ENCODE assay signal across 13 cellular contexts in genomic region chr3:46517016-46517770, GRCh38. TPM values are rescaled to one million over a fixed set of nuclear protein-coding genes. Genes with fewer than 3 reads are reported as not detected.
DNase-seq lines count a peak whose midpoint lies in the region; ATAC-seq, FAIRE-seq and TF ChIP-seq lines count a peak whose summit lies in the region.
"Had no signal": no experiment of that assay in that cellular context is flagged by ENCODE, and none has a peak within 500 bp of the region (broad histone marks: within the 10 kb centered on the region; RNA-seq: fewer than 3 reads in every experiment).

No MANE protein-coding gene starts in this region.

- H3K23ac ChIP-seq in IMR-90 (ENCODE audit: low read depth, low read length) = peak overlapping the region; percentile 84

- TF ChIP-seq POLR2A in IMR-90 (IDR thresholded peaks at IDR 0.05; ENCODE audit: low read depth, low read length) (no peak), K562 (conservative IDR thresholded peaks at IDR 0.05) (no peak)

- H2AFZ ChIP-seq in IMR-90 (replicated peaks; ENCODE audit: low read length, poor library complexity) = no peak overlapping the region
- H2AFZ ChIP-seq in K562 (ENCODE audit: low read depth, low read length) = peak overlapping the region; percentile 74; the same call in 1 of the 2 replicates
- no peak overlapping the region for H2AFZ ChIP-seq in keratinocyte (ENCODE audit: control insufficient read depth, low read length)

- TF ChIP-seq RAD21 in IMR-90 (IDR thresholded peaks at IDR 0.05; ENCODE audit: low read length) = no peak
- no peak for TF ChIP-seq RAD21 in K562 (CRISPR knock-in tag; conservative IDR thresholded peaks at IDR 0.05 in 1 of 2, IDR thresholded peaks at IDR 0.05 in 1 of 2)

- H3K79me1 ChIP-seq in IMR-90 (ENCODE audit: low read depth in 1 of 2, low read length in 2 of 2) = no peaks in the 10 kb centered on the region

- peak overlapping the region; percentile 97 for H2BK5ac ChIP-seq in IMR-90 (ENCODE audit: low read depth, low read length, poor library complexity, severe bottlenecking)

- BruUV-seq in IMR-90 (replicated peaks; lab: Mats Ljungman, UMichigan) = no TSS peak
- no TSS peak for BruUV-seq in K562 (replicated peaks; lab: Mats Ljungman, UMichigan)

- H4K20me1 ChIP-seq in IMR-90 (ENCODE audit: insufficient read depth, low read length) (no peaks in the 10 kb centered on the region), K562 (replicated peaks; ENCODE audit: control insufficient read depth, insufficient read depth, low read length) (no peaks in the 10 kb centered on the region), keratinocyte (ENCODE audit: control insufficient read depth, extremely low read depth, insufficient read depth, low read length) (no peaks in the 10 kb centered on the region)

- peak overlapping the region; percentile 97 for H2BK20ac ChIP-seq in IMR-90 (ENCODE audit: low read depth, low read length)

- H2BK15ac ChIP-seq in IMR-90 (ENCODE audit: low read depth, low read length) = peak overlapping the region; percentile 91

- peak overlapping the region; percentile 79 for H3K56ac ChIP-seq in IMR-90 (ENCODE audit: extremely low read depth, insufficient read depth, low read length)

- dilution Hi-C loops in IMR-90 (cut with HindIII; ENCODE audit: low sequenced_read_pairs, unreplicated experiment) (no loop called here), keratinocyte (cut with MboI; ENCODE audit: extremely low pct_ligation_motif_present, low sequenced_read_pairs) (no loop called here)

- H3K9me1 ChIP-seq in IMR-90 (ENCODE audit: insufficient read depth, low read length) = peaks cover 12% of the 10 kb centered on the region
- no peaks in the 10 kb centered on the region for H3K9me1 ChIP-seq in K562 (ENCODE audit: control insufficient read depth, insufficient read depth, low read length)
- H3K9me1 ChIP-seq in keratinocyte (ENCODE audit: control insufficient read depth, extremely low read depth, insufficient read depth, low read length) = no peaks in the 10 kb centered on the region

- peak; percentile 70 for DNase-seq in AG09309 (ENCODE audit: low read depth)
- DNase-seq in IMR-90 = peak; percentile 86
- DNase-seq in K562 (ENCODE audit: extremely low read depth in 1 of 4, low spot score in 3 of 4) = no peak
- DNase-seq in keratinocyte (ENCODE audit: low read depth, low spot score) = peak; percentile 79
- DNase-seq in anterior cingulate cortex (lab: John Stamatoyannopoulos, UW) = no peak
- no peak for DNase-seq in NCI-H146 treated with DMSO at 0.1 percent for 48 hours (lab: John Stamatoyannopoulos, UW; ENCODE audit: unreplicated experiment)
- no peak for DNase-seq in NCI-H2081 (lab: John Stamatoyannopoulos, UW)
- no peak for DNase-seq in iPS-NIHi11 (ENCODE audit: low spot score)
- DNase-seq: activated B cell treated with CpG ODN at 0.5 μM for 24 hours; activated naive CD4-positive, alpha-beta T cell; NCI-H2029; upper lobe of right lung had no signal

- intact Hi-C loops in IMR-90 (cut with micrococcal nuclease) = no loop called here
- intact Hi-C loops in K562 (cut with micrococcal nuclease) = no loop called here

- H2AK5ac ChIP-seq in IMR-90 (ENCODE audit: low read depth, low read length) = peak overlapping the region; percentile 93

- FAIRE-seq in K562 (lab: Jason Lieb, UNC) (no peak), keratinocyte (lab: Jason Lieb, UNC) (peak; percentile 94)

- peak overlapping the region; percentile 60 to 86; a peak in 3 of 4 replicates for H4K8ac ChIP-seq in IMR-90 (ENCODE audit: low read depth in 2 of 2, low read length in 2 of 2)

- peak overlapping the region; percentile 82; the same call in 1 of the 2 replicates for H3K14ac ChIP-seq in IMR-90 (replicated peaks; ENCODE audit: low read depth, low read length)

- POLR2A ChIA-PET in IMR-90 (lab: Charles Lee; ENCODE audit: unreplicated experiment) (interaction anchor here (0.8 kb wide), 1 partner anchor 34 kb away, joined by 5 read pairs; no protein-coding TSS in a partner anchor), K562 (lab: Yijun Ruan, JAX) (no interaction called here)

- H3K27me3 ChIP-seq in IMR-90 (ENCODE audit: control insufficient read depth, insufficient read depth, low read length) (no peaks in the 10 kb centered on the region), K562 (ENCODE audit: control insufficient read depth in 2 of 2, insufficient read depth in 2 of 2, low read length in 2 of 2) (no peaks in the 10 kb centered on the region), keratinocyte (ENCODE audit: control insufficient read depth, extremely low read depth, insufficient read depth, low read length) (no peaks in the 10 kb centered on the region)
- H3K27me3 ChIP-seq: upper lobe of right lung had no signal

- H3K4me3 ChIP-seq in AG09309 (ENCODE audit: control insufficient read depth, low read depth, low read length) = no peak overlapping the region
- H3K4me3 ChIP-seq in IMR-90 (ENCODE audit: insufficient read depth, low read depth, low read length) = no peak overlapping the region
- no peak overlapping the region for H3K4me3 ChIP-seq in K562
- no peak overlapping the region for H3K4me3 ChIP-seq in keratinocyte (ENCODE audit: control insufficient read depth in 2 of 3, extremely low read depth in 1 of 3, insufficient read depth in 2 of 3, low read depth in 1 of 3, low read length in 3 of 3)
- H3K4me3 ChIP-seq: upper lobe of right lung had no signal

- peak overlapping the region; percentile 97 for H2BK120ac ChIP-seq in IMR-90 (ENCODE audit: low read depth, low read length)

- ATAC-seq in IMR-90 (ENCODE audit: low read depth) (peak; percentile 87), K562 (no peak)
- ATAC-seq: upper lobe of right lung had no signal

- H4K5ac ChIP-seq in IMR-90 (ENCODE audit: low read depth, low read length) = peak overlapping the region; percentile 96; the same call in 1 of the 2 replicates

- H3K4me2 ChIP-seq in IMR-90 (ENCODE audit: low read depth, low read length) (no peak overlapping the region), K562 (ENCODE audit: insufficient read depth, low read length) (no peak overlapping the region), keratinocyte (ENCODE audit: control insufficient read depth, extremely low read depth, insufficient read depth, low read depth, low read length) (peak overlapping the region; percentile 46)

- no peak for TF ChIP-seq EP300 in K562 (IDR thresholded peaks at IDR 0.05; ENCODE audit: low read length)

- CTCF ChIA-PET in IMR-90 (lab: Yijun Ruan, JAX) (interaction anchor here (0.7 to 1.5 kb wide), 3 partner anchors 20 to 28 kb away, joined by 3 read pairs; no protein-coding TSS in a partner anchor), K562 (lab: Yijun Ruan, JAX; ENCODE audit: low intra/inter-chr PET ratio) (no interaction called here)

- H2AK9ac ChIP-seq in IMR-90 (replicated peaks; ENCODE audit: low read depth, low read length, poor library complexity) = no peak overlapping the region

- H3K4ac ChIP-seq in IMR-90 (ENCODE audit: low read depth, low read length) = peak overlapping the region; percentile 98

- in situ Hi-C loops in IMR-90 (cut with MboI; ENCODE audit: low sequenced_read_pairs) (no loop called here), K562 (cut with MboI) (no loop called here)

- no CpG with 5 or more reads among the region's 7 CpGs for WGBS in IMR-90 (ENCODE audit: extremely low coverage in 2 of 2, insufficient read length in 1 of 2), 2 experiments
- WGBS in K562 (ENCODE audit: insufficient coverage, low coverage, missing lambda C conversion rate) = 55% methylated on average over 7 of the region's 7 CpGs

- H3K27ac ChIP-seq in IMR-90 (ENCODE audit: insufficient read depth, low read length) (peak overlapping the region; percentile 59), K562 (ENCODE audit: extremely low read depth, low read depth, low read length) (no peak overlapping the region), keratinocyte (ENCODE audit: control insufficient read depth, insufficient read depth, low read length) (peak overlapping the region; percentile 80)
- H3K27ac ChIP-seq: C4-2B, upper lobe of right lung had no signal

- no peaks in the 10 kb centered on the region for H3K9me3 ChIP-seq in IMR-90 (ENCODE audit: control insufficient read depth, insufficient read depth, low read length)
- no peaks in the 10 kb centered on the region for H3K9me3 ChIP-seq in K562 (replicated peaks; ENCODE audit: control insufficient read depth, insufficient read depth, low read depth, low read length)
- H3K9me3 ChIP-seq in keratinocyte (ENCODE audit: control insufficient read depth, low read depth, low read length) = no peaks in the 10 kb centered on the region
- H3K9me3 ChIP-seq: upper lobe of right lung had no signal

- H3K18ac ChIP-seq in IMR-90 (ENCODE audit: low read depth, low read length) = peak overlapping the region; percentile 92; the same call in 1 of the 2 replicates

- no peak overlapping the region for H3K9ac ChIP-seq in IMR-90 (ENCODE audit: low read depth, low read length)
- H3K9ac ChIP-seq in K562 (ENCODE audit: insufficient read depth in 1 of 2, low read depth in 2 of 2, low read length in 2 of 2) = no peak overlapping the region
- peak overlapping the region; percentile 35 for H3K9ac ChIP-seq in keratinocyte (ENCODE audit: control insufficient read depth, extremely low read depth, insufficient read depth, low read length)

- 0 out of 2 replicates have a peak, but pooled peaks cover 2% of the 10 kb centered on the region for H3K36me3 ChIP-seq in IMR-90 (ENCODE audit: control insufficient read depth, insufficient read depth, low read length)
- H3K36me3 ChIP-seq in K562 (ENCODE audit: control insufficient read depth, insufficient read depth, low read length) = no peaks in the 10 kb centered on the region
- H3K36me3 ChIP-seq in keratinocyte (ENCODE audit: control insufficient read depth in 2 of 2, extremely low read depth in 1 of 2, insufficient read depth in 2 of 2, low read length in 2 of 2) = no peaks in the 10 kb centered on the region
- H3K36me3 ChIP-seq: upper lobe of right lung had no signal

- no peak for TF ChIP-seq CTCF in AG09309 (IDR thresholded peaks at IDR 0.05; ENCODE audit: control insufficient read depth, insufficient read depth, low read depth, low read length, missing control alignments)
- no peak for TF ChIP-seq CTCF in IMR-90 (conservative IDR thresholded peaks at IDR 0.05; ENCODE audit: low read depth, low read length)
- no peak for TF ChIP-seq CTCF in K562 (IDR thresholded peaks at IDR 0.05 in 2 of 3, conservative IDR thresholded peaks at IDR 0.05 in 1 of 3; ENCODE audit: insufficient read depth in 2 of 3, low read depth in 1 of 3, low read length in 3 of 3)
- TF ChIP-seq CTCF in keratinocyte (optimal IDR thresholded peaks at IDR 0.05 in 1 of 3, IDR thresholded peaks at IDR 0.05 in 1 of 3, conservative IDR thresholded peaks at IDR 0.05 in 1 of 3; ENCODE audit: extremely low read depth in 1 of 3, insufficient read depth in 2 of 3, low read length in 3 of 3) = no peak

- H4K91ac ChIP-seq in IMR-90 (ENCODE audit: insufficient read depth, low read depth, low read length) = peak overlapping the region; percentile 89

- peaks cover 7% of the 10 kb centered on the region for H3K4me1 ChIP-seq in IMR-90 (ENCODE audit: control insufficient read depth, insufficient read depth, low read length)
- peaks cover 6 to 26% of the 10 kb centered on the region in 2 experiments for H3K4me1 ChIP-seq in K562 (replicated peaks in 1 of 2; ENCODE audit: control insufficient read depth in 2 of 2, insufficient read depth in 2 of 2, low read length in 2 of 2)
- H3K4me1 ChIP-seq in keratinocyte (ENCODE audit: control insufficient read depth, extremely low read depth, insufficient read depth, low read length) = peaks cover 29% of the 10 kb centered on the region
- H3K4me1 ChIP-seq: upper lobe of right lung had no signal

- H3K79me2 ChIP-seq in K562 (ENCODE audit: control insufficient read depth, insufficient read depth, low read length) (no peaks in the 10 kb centered on the region), keratinocyte (ENCODE audit: control insufficient read depth, insufficient read depth, low read length) (no peaks in the 10 kb centered on the region)

RNA-seq across cellular contexts. Expression of gene RTP3, which starts 19.4 kb away (rescaled TPM):
- total RNA-seq in IMR-90 (2012; rRNA removed) (0.18 TPM in 1 of 2 replicates, not detected in the other), K562 (2014; rRNA removed) (not detected in 2 replicates), K562 (2014; rRNA removed; fragmentation: Illumina TruSeq; extraction: Trizol) (not detected in 2 replicates), K562 (2015; rRNA removed; fragmentation: Illumina TruSeq; extraction: Trizol) (not detected in 2 replicates), K562 (2021) (not detected in 2 replicates)
- polyA plus RNA-seq in IMR-90 (2012; rRNA removed) (0.10 and 0.26 TPM in 2 replicates), K562 (2011; rRNA removed) (not detected in 2 replicates), K562 (2014; fragmentation: Illumina TruSeq; extraction: Trizol) (not detected in 2 replicates), K562 (2014; fragmentation: Nextera tagmentation; extraction: Ambion mirVana) (not detected), K562 (2014; rRNA removed) (not detected in 2 replicates), keratinocyte (not detected in 3 replicates)
- 0.05 TPM in 1 of 2 replicates, not detected in the other for polyA plus RNA-seq in IMR-90 (2012; cell fraction: cytosol; rRNA removed)
- 0.08 TPM in 1 of 2 replicates, not detected in the other for polyA plus RNA-seq in IMR-90 (2012; cell fraction: nucleus; rRNA removed; ENCODE audit: low replicate concordance)
- not detected in 2 replicates for total RNA-seq in K562 (2011; cell fraction: chromatin; rRNA removed; ENCODE audit: low replicate concordance)
- total RNA-seq in K562 (2011; cell fraction: nucleolus; rRNA removed) = not detected in 2 replicates
- total RNA-seq in K562 (2011; cell fraction: nucleoplasm; rRNA removed) = not detected in 2 replicates
- polyA plus RNA-seq in K562 (2011; cell fraction: cytosol; rRNA removed) = 0.04 TPM in 1 of 2 replicates, not detected in the other
- not detected in 2 replicates for polyA plus RNA-seq in K562 (2011; cell fraction: nucleus; rRNA removed)
- polyA plus RNA-seq in K562 (2012) = 0.08 TPM in 1 of 2 replicates, not detected in the other
- not detected in 2 replicates for polyA minus RNA-seq in K562 (2011; rRNA and poly(A)+ RNA removed)
- polyA minus RNA-seq in K562 (2011; cell fraction: cytosol; rRNA and poly(A)+ RNA removed) = not detected in 2 replicates
- not detected in 2 replicates for polyA minus RNA-seq in K562 (2011; cell fraction: nucleus; rRNA and poly(A)+ RNA removed)
- polyA plus RNA-seq in keratinocyte (2011; ENCODE audit: low read depth) = not detected
- not detected in 2 replicates for polyA plus RNA-seq in keratinocyte (2011; cell fraction: cytosol; rRNA removed)
- not detected in 2 replicates for polyA plus RNA-seq in keratinocyte (2011; cell fraction: nucleus; rRNA removed)
- not detected in 2 replicates for polyA plus RNA-seq in keratinocyte (2012; ENCODE audit: low replicate concordance)
- not detected in 3 replicates for polyA minus RNA-seq in keratinocyte
- polyA minus RNA-seq in keratinocyte (2011; cell fraction: cytosol; rRNA and poly(A)+ RNA removed) = not detected
- not detected in 2 replicates for polyA minus RNA-seq in keratinocyte (2011; cell fraction: nucleus; rRNA and poly(A)+ RNA removed)
- total RNA-seq: activated B cell treated with CpG ODN at 0.5 μM for 24 hours, upper lobe of right lung had no signal

RNA-seq across cellular contexts. Expression of gene LRRC2, which starts 48.9 kb away (rescaled TPM):
- total RNA-seq in IMR-90 (2012; rRNA removed) (4.1 and 4.7 TPM in 2 replicates), K562 (2014; rRNA removed) (not detected in 2 replicates), K562 (2014; rRNA removed; fragmentation: Illumina TruSeq; extraction: Trizol) (not detected in 2 replicates), K562 (2015; rRNA removed; fragmentation: Illumina TruSeq; extraction: Trizol) (0.04 TPM in 1 of 2 replicates, not detected in the other), K562 (2021) (not detected in 2 replicates)
- polyA plus RNA-seq in IMR-90 (2012; rRNA removed) (2.5 and 2.9 TPM in 2 replicates), K562 (2011; rRNA removed) (0.04 and 0.07 TPM in 2 replicates), K562 (2014; fragmentation: Illumina TruSeq; extraction: Trizol) (0.01 TPM in 1 of 2 replicates, not detected in the other), K562 (2014; fragmentation: Nextera tagmentation; extraction: Ambion mirVana) (under 1 TPM in 1 of 2 experiments, not detected in 1; 0.04 TPM), K562 (2014; rRNA removed) (0.01 TPM in 1 of 2 replicates, not detected in the other), keratinocyte (0.17 to 0.58 TPM (median 0.51 TPM) in 3 replicates)
- 0.96 and 1.2 TPM in 2 replicates for polyA plus RNA-seq in IMR-90 (2012; cell fraction: cytosol; rRNA removed)
- 0.75 and 3.6 TPM in 2 replicates for polyA plus RNA-seq in IMR-90 (2012; cell fraction: nucleus; rRNA removed; ENCODE audit: low replicate concordance)
- total RNA-seq in K562 (2011; cell fraction: chromatin; rRNA removed; ENCODE audit: low replicate concordance) = not detected in 2 replicates
- total RNA-seq in K562 (2011; cell fraction: nucleolus; rRNA removed) = not detected in 2 replicates
- total RNA-seq in K562 (2011; cell fraction: nucleoplasm; rRNA removed) = not detected in 2 replicates
- not detected in 2 replicates for polyA plus RNA-seq in K562 (2011; cell fraction: cytosol; rRNA removed)
- not detected in 2 replicates for polyA plus RNA-seq in K562 (2011; cell fraction: nucleus; rRNA removed)
- polyA plus RNA-seq in K562 (2012) = 0.03 and 0.17 TPM in 2 replicates
- not detected in 2 replicates for polyA minus RNA-seq in K562 (2011; rRNA and poly(A)+ RNA removed)
- not detected in 2 replicates for polyA minus RNA-seq in K562 (2011; cell fraction: cytosol; rRNA and poly(A)+ RNA removed)
- polyA minus RNA-seq in K562 (2011; cell fraction: nucleus; rRNA and poly(A)+ RNA removed) = not detected in 2 replicates
- polyA plus RNA-seq in keratinocyte (2011; ENCODE audit: low read depth) = 0.16 TPM
- 0.29 and 0.41 TPM in 2 replicates for polyA plus RNA-seq in keratinocyte (2011; cell fraction: cytosol; rRNA removed)
- polyA plus RNA-seq in keratinocyte (2011; cell fraction: nucleus; rRNA removed) = 0.28 and 0.29 TPM in 2 replicates
- polyA plus RNA-seq in keratinocyte (2012; ENCODE audit: low replicate concordance) = 0.08 and 0.37 TPM in 2 replicates
- 0.07 to 0.13 TPM in 2 of 3 replicates, not detected in the other for polyA minus RNA-seq in keratinocyte
- not detected for polyA minus RNA-seq in keratinocyte (2011; cell fraction: cytosol; rRNA and poly(A)+ RNA removed)
- polyA minus RNA-seq in keratinocyte (2011; cell fraction: nucleus; rRNA and poly(A)+ RNA removed) = 0.23 TPM in 1 of 2 replicates, not detected in the other
- total RNA-seq: activated B cell treated with CpG ODN at 0.5 μM for 24 hours had no signal

RNA-seq across cellular contexts. Expression of gene LTF, which starts 52.5 kb away (rescaled TPM):
- not detected in 2 replicates for total RNA-seq in IMR-90 (2012; rRNA removed)
- 0.04 TPM in 1 of 2 replicates, not detected in the other for polyA plus RNA-seq in IMR-90 (2012; rRNA removed)
- polyA plus RNA-seq in IMR-90 (2012; cell fraction: cytosol; rRNA removed) = not detected in 2 replicates
- polyA plus RNA-seq in IMR-90 (2012; cell fraction: nucleus; rRNA removed; ENCODE audit: low replicate concordance) = 0.14 TPM in 1 of 2 replicates, not detected in the other
- total RNA-seq in K562 (2011; cell fraction: chromatin; rRNA removed; ENCODE audit: low replicate concordance) = not detected in 2 replicates
- not detected in 2 replicates for total RNA-seq in K562 (2011; cell fraction: nucleolus; rRNA removed)
- total RNA-seq in K562 (2011; cell fraction: nucleoplasm; rRNA removed) = not detected in 2 replicates
- 0.08 TPM in 1 of 2 replicates, not detected in the other for total RNA-seq in K562 (2014; rRNA removed)
- not detected in 2 replicates for total RNA-seq in K562 (2014; rRNA removed; fragmentation: Illumina TruSeq; extraction: Trizol)
- 0.08 TPM in 1 of 2 replicates, not detected in the other for total RNA-seq in K562 (2015; rRNA removed; fragmentation: Illumina TruSeq; extraction: Trizol)
- 0.07 and 0.13 TPM in 2 replicates for total RNA-seq in K562 (2021)
- not detected in 2 replicates for polyA plus RNA-seq in K562 (2011; rRNA removed)
- not detected in 2 replicates for polyA plus RNA-seq in K562 (2011; cell fraction: cytosol; rRNA removed)
- polyA plus RNA-seq in K562 (2011; cell fraction: nucleus; rRNA removed) = not detected in 2 replicates
- 0.53 TPM in 1 of 2 replicates, not detected in the other for polyA plus RNA-seq in K562 (2012)
- not detected in 2 replicates for polyA plus RNA-seq in K562 (2014; fragmentation: Illumina TruSeq; extraction: Trizol)
- not detected for polyA plus RNA-seq in K562 (2014; fragmentation: Nextera tagmentation; extraction: Ambion mirVana)
- polyA plus RNA-seq in K562 (2014; rRNA removed) = 0.71 TPM in 1 of 2 replicates, not detected in the other
- not detected in 2 replicates for polyA minus RNA-seq in K562 (2011; rRNA and poly(A)+ RNA removed)
- polyA minus RNA-seq in K562 (2011; cell fraction: cytosol; rRNA and poly(A)+ RNA removed) = not detected in 2 replicates
- polyA minus RNA-seq in K562 (2011; cell fraction: nucleus; rRNA and poly(A)+ RNA removed) = not detected in 2 replicates
- 0.03 TPM in 1 of 3 replicates, not detected in the others for polyA plus RNA-seq in keratinocyte
- polyA plus RNA-seq in keratinocyte (2011; ENCODE audit: low read depth) = not detected
- not detected in 2 replicates for polyA plus RNA-seq in keratinocyte (2011; cell fraction: cytosol; rRNA removed)
- polyA plus RNA-seq in keratinocyte (2011; cell fraction: nucleus; rRNA removed) = 0.04 and 0.05 TPM in 2 replicates
- polyA plus RNA-seq in keratinocyte (2012; ENCODE audit: low replicate concordance) = not detected in 2 replicates
- polyA minus RNA-seq in keratinocyte = not detected in 3 replicates
- not detected for polyA minus RNA-seq in keratinocyte (2011; cell fraction: cytosol; rRNA and poly(A)+ RNA removed)
- polyA minus RNA-seq in keratinocyte (2011; cell fraction: nucleus; rRNA and poly(A)+ RNA removed) = not detected in 2 replicates
- total RNA-seq: activated B cell treated with CpG ODN at 0.5 μM for 24 hours had no signal

Comparison
In these comparisons a context has a peak if more than half of its experiments do, and no peak if none do; other contexts are left out.
1. DNase-seq: peak in AG09309 (single experiment), IMR-90 (single experiment) and keratinocyte (single experiment); none in K562 (0 of 4), anterior cingulate cortex (0 of 58), NCI-H146 treated with DMSO at 0.1 percent for 48 hours (single experiment), NCI-H2081 (0 of 2) and iPS-NIHi11 (single experiment).